In the genomic region with DNA sequence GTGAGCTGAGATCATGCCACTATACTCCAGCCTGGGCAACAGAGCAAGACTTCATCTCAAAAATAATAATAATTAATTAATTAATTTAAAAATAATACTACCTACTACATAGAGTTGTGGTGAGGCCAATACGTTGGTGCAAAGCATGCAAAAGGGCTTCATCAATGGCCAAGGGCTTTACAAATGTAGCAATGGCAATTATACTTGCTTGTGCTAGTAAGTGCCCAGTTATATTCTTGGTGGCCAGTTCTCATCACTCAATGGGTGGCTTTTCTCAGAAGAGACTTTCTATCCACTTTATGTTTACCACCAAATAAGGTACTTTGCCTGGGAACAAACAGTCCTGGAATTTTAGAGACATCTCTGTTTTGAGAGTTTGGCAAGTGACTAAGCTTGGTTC, we compare ENCODE assay signal across 8 cellular contexts. TPM values are rescaled to one million over a fixed set of nuclear protein-coding genes. Genes with fewer than 3 reads are reported as not detected.
DNase-seq lines count a peak whose midpoint lies in the region; ATAC-seq, FAIRE-seq and TF ChIP-seq lines count a peak whose summit lies in the region.
"Not testable (repeated sequence)": the region's sequence is repeated elsewhere in the genome, so short reads cannot be mapped to it uniquely, and the experiment has no call there.

No MANE protein-coding gene starts in this region.

- not testable (repeated sequence) for TF ChIP-seq RAD21 in A549 (conservative IDR thresholded peaks at IDR 0.05 in 1 of 2, IDR thresholded peaks at IDR 0.05 in 1 of 2)

- peaks cover 27% of the 10 kb centered on the region for H3F3A ChIP-seq in GM23248 (ENCODE audit: insufficient read depth)
- H3F3A ChIP-seq in PC-3 (ENCODE audit: low read length, unreplicated experiment); smooth muscle cell (ENCODE audit: low read depth): not testable (repeated sequence)

- not testable (repeated sequence) for H3K79me1 ChIP-seq in mesenchymal stem cell (replicated peaks; ENCODE audit: low read length, poor library complexity, severe bottlenecking)

- not testable (repeated sequence) for H3K14ac ChIP-seq in mesenchymal stem cell (ENCODE audit: low read length in 2 of 2)

- H3K4me1 Mint-ChIP-seq in astrocyte (ENCODE audit: low read depth, unreplicated experiment) = peaks cover 40% of the 10 kb centered on the region

- POLR2A ChIA-PET in A549 (lab: Yijun Ruan, JAX) (interaction anchor here (0.7 kb wide), 2 partner anchors 18 to 31 kb away, joined by 3 read pairs; no protein-coding TSS in a partner anchor), PC-3 (lab: Charles Lee; ENCODE audit: unreplicated experiment) (interaction anchor here (0.7 kb wide), 1 partner anchor 381 kb away, joined by 4 read pairs; no protein-coding TSS in a partner anchor)

- not testable (repeated sequence) for H2BK15ac ChIP-seq in mesenchymal stem cell (ENCODE audit: low read depth, poor library complexity, severe bottlenecking)

- not testable (repeated sequence) for H3K4me3 ChIP-seq in A549; GM23248; PC-3 (ENCODE audit: low read length); astrocyte (ENCODE audit: insufficient read depth, low read depth, low read length); epithelial cell of esophagus (ENCODE audit: low read length); mesenchymal stem cell (ENCODE audit: insufficient read depth in 1 of 2, low read depth in 1 of 2, low read length in 2 of 2); smooth muscle cell

- H2BK12ac ChIP-seq in mesenchymal stem cell (ENCODE audit: low read length in 2 of 2) = not testable (repeated sequence)

- TF ChIP-seq EP300 in A549 (IDR thresholded peaks at IDR 0.05) = not testable (repeated sequence)

- CTCF ChIA-PET in A549 (lab: Yijun Ruan, JAX) = interaction anchor here (1.6 to 3.4 kb wide), 2 partner anchors 24 to 70 kb away, joined by 4 to 15 read pairs; no protein-coding TSS in a partner anchor
- CTCF ChIA-PET in PC-3 (lab: Charles Lee) = not testable (repeated sequence)

- not testable (repeated sequence) for H2AFZ ChIP-seq in GM23248; PC-3 (ENCODE audit: low read length); astrocyte (ENCODE audit: low read depth, low read length); mesenchymal stem cell (ENCODE audit: low read depth, low read length); smooth muscle cell (ENCODE audit: low read depth)

- not testable (repeated sequence) for H2BK120ac ChIP-seq in mesenchymal stem cell (ENCODE audit: low read depth, low read length)

- not testable (repeated sequence) for H3K27ac Mint-ChIP-seq in astrocyte (ENCODE audit: unreplicated experiment)

- H3K4me3 Mint-ChIP-seq in astrocyte (ENCODE audit: unreplicated experiment) = not testable (repeated sequence)

- H2AK5ac ChIP-seq in mesenchymal stem cell (ENCODE audit: low read length, severe bottlenecking) = not testable (repeated sequence)

- WGBS in A549 (ENCODE audit: missing lambda C conversion rate) = 31% methylated on average over 1 of the region's 1 CpG
- 40 to 44% methylated on average over 1 of the region's 1 CpG for WGBS in GM23248 (ENCODE audit: low coverage in 1 of 2, low lambda C conversion rate in 2 of 2, missing lambda C conversion rate in 2 of 2), 2 experiments
- WGBS in mesenchymal stem cell = 50% methylated on average over 1 of the region's 1 CpG
- WGBS in smooth muscle cell (ENCODE audit: low lambda C conversion rate) = 62% methylated on average over 1 of the region's 1 CpG

- ATAC-seq in A549 = peak; percentile 11 to 32; a peak in 5 of 6 replicates
- not testable (repeated sequence) for ATAC-seq in PC-3

- not testable (repeated sequence) for H2BK5ac ChIP-seq in mesenchymal stem cell (ENCODE audit: low read depth, low read length, poor library complexity, severe bottlenecking)

- not testable (repeated sequence) for H4K8ac ChIP-seq in mesenchymal stem cell (ENCODE audit: low read length)

- H3K36me3 Mint-ChIP-seq in astrocyte (ENCODE audit: low read depth, unreplicated experiment) = not testable (repeated sequence)

- H4K91ac ChIP-seq in mesenchymal stem cell (ENCODE audit: low read length) = not testable (repeated sequence)

- not testable (repeated sequence) for H3K9me3 Mint-ChIP-seq in astrocyte (ENCODE audit: unreplicated experiment)

- peak overlapping the region; percentile 90 to 93 for H3K27ac ChIP-seq in A549
- peak overlapping the region; percentile 89 for H3K27ac ChIP-seq in GM23248
- peak overlapping the region; percentile 96 for H3K27ac ChIP-seq in PC-3 (ENCODE audit: low read length)
- peak overlapping the region; percentile 86 for H3K27ac ChIP-seq in astrocyte (ENCODE audit: low read depth, low read length)
- peak overlapping the region; percentile 95 for H3K27ac ChIP-seq in mesenchymal stem cell (ENCODE audit: low read length, poor library complexity, severe bottlenecking)
- H3K27ac ChIP-seq in smooth muscle cell (ENCODE audit: low read depth) = peak overlapping the region; percentile 94

- H3K27me3 Mint-ChIP-seq in astrocyte (ENCODE audit: low read depth, unreplicated experiment) = not testable (repeated sequence)

- TF ChIP-seq CTCF in A549 (IDR thresholded peaks at IDR 0.05); PC-3 (conservative IDR thresholded peaks at IDR 0.05; ENCODE audit: low read depth, low read length); astrocyte (IDR thresholded peaks at IDR 0.05; ENCODE audit: insufficient read depth, low read depth, low read length); epithelial cell of esophagus (IDR thresholded peaks at IDR 0.05; ENCODE audit: insufficient read depth, low read depth, low read length, missing control alignments); smooth muscle cell (IDR thresholded peaks at IDR 0.05; ENCODE audit: borderline replicate concordance, insufficient read depth, poor library complexity, severe bottlenecking): not testable (repeated sequence)

- H3K36me3 ChIP-seq in GM23248 (ENCODE audit: low read depth); PC-3 (ENCODE audit: low read depth, low read length); astrocyte (ENCODE audit: insufficient read depth, low read length); mesenchymal stem cell (ENCODE audit: control insufficient read depth in 1 of 2, insufficient read depth in 2 of 2, low read depth in 1 of 2, low read length in 2 of 2); smooth muscle cell (ENCODE audit: low read depth): not testable (repeated sequence)

- not testable (repeated sequence) for H3K9me2 ChIP-seq in GM23248 (ENCODE audit: insufficient read depth); PC-3 (replicated peaks; ENCODE audit: low read length)

- in situ Hi-C loops in GM23248 (cut with MboI) = not testable (repeated sequence)

- BruUV-seq in PC-3 (replicated peaks; lab: Mats Ljungman, UMichigan) = not testable (repeated sequence)

- TF ChIP-seq POLR2A in A549 (IDR thresholded peaks at IDR 0.05; ENCODE audit: low read length) = not testable (repeated sequence)

- H3K4ac ChIP-seq in mesenchymal stem cell (ENCODE audit: low read depth in 1 of 2, low read length in 2 of 2) = not testable (repeated sequence)

- not testable (repeated sequence) for H3K9ac ChIP-seq in GM23248; mesenchymal stem cell (ENCODE audit: low read length); smooth muscle cell (ENCODE audit: low read depth)
- H3K9ac ChIP-seq in PC-3 (ENCODE audit: low read length) (peak overlapping the region; percentile 75), astrocyte (ENCODE audit: low read length) (peak overlapping the region; percentile 29)

- H4K20me1 ChIP-seq in GM23248 (ENCODE audit: insufficient read depth); PC-3 (ENCODE audit: low read length); astrocyte (ENCODE audit: insufficient read depth, low read length); smooth muscle cell (ENCODE audit: low read depth): not testable (repeated sequence)

- not testable (repeated sequence) for H3K18ac ChIP-seq in mesenchymal stem cell (ENCODE audit: low read depth in 1 of 2, low read length in 2 of 2)

- H3K27me3 ChIP-seq in GM23248 (replicated peaks; ENCODE audit: insufficient read depth); PC-3 (ENCODE audit: low read length); astrocyte (ENCODE audit: insufficient read depth, low read length); mesenchymal stem cell (ENCODE audit: control insufficient read depth in 1 of 2, insufficient read depth in 1 of 2, low read length in 2 of 2); smooth muscle cell (ENCODE audit: low read depth): not testable (repeated sequence)

- intact Hi-C loops in PC-3 (cut with micrococcal nuclease) = not testable (repeated sequence)

- H3K4me2 ChIP-seq in A549 (peak overlapping the region; percentile 70), GM23248 (ENCODE audit: unreplicated experiment) (peak overlapping the region; percentile 52), PC-3 (ENCODE audit: low read length) (peak overlapping the region; percentile 39; the same call in 1 of the 2 replicates), astrocyte (ENCODE audit: low read length) (peak overlapping the region; percentile 59)
- not testable (repeated sequence) for H3K4me2 ChIP-seq in mesenchymal stem cell (ENCODE audit: low read length, poor library complexity, severe bottlenecking); smooth muscle cell

- H3K23ac ChIP-seq in mesenchymal stem cell (ENCODE audit: low read length in 2 of 2) = not testable (repeated sequence)

- H3K4me1 ChIP-seq in A549 (peaks cover 66% of the 10 kb centered on the region), GM23248 (ENCODE audit: insufficient read depth) (peaks cover 34% of the 10 kb centered on the region), PC-3 (ENCODE audit: insufficient read depth, low read length) (peaks cover 28% of the 10 kb centered on the region)
- not testable (repeated sequence) for H3K4me1 ChIP-seq in astrocyte (ENCODE audit: insufficient read depth, low read length); mesenchymal stem cell (ENCODE audit: control insufficient read depth, insufficient read depth, low read depth, low read length); smooth muscle cell (ENCODE audit: low read depth)

- DNase-seq in A549 (ENCODE audit: low read depth in 1 of 2, low spot score in 1 of 2) (peak in 1 of 2 experiments; percentile 56), GM23248 (peak; percentile 31), PC-3 (peak; percentile 55), epithelial cell of esophagus (ENCODE audit: low read depth) (peak; percentile 35), glomerular visceral epithelial cell (ENCODE audit: extremely low spot score) (peak; percentile 21), mesenchymal stem cell (peak; percentile 41)
- DNase-seq in astrocyte (ENCODE audit: low read depth); smooth muscle cell (lab: John Stamatoyannopoulos, UW; ENCODE audit: unreplicated experiment): not testable (repeated sequence)

- not testable (repeated sequence) for H3K9me3 ChIP-seq in A549; GM23248 (ENCODE audit: low read depth); PC-3 (ENCODE audit: low read length); astrocyte (ENCODE audit: insufficient read depth, low read depth, low read length); mesenchymal stem cell (ENCODE audit: control insufficient read depth, low read length); smooth muscle cell (replicated peaks; ENCODE audit: low read depth)

- FAIRE-seq in A549 (lab: Jason Lieb, UNC); astrocyte (lab: Jason Lieb, UNC): not testable (repeated sequence)

- H3K79me2 ChIP-seq in GM23248 (ENCODE audit: insufficient read depth); PC-3 (ENCODE audit: low read length); astrocyte (ENCODE audit: insufficient read depth, low read length); smooth muscle cell (ENCODE audit: low read depth): not testable (repeated sequence)

RNA-seq across cellular contexts. Expression of a gene that starts 36.2 kb away (rescaled TPM):
- polyA plus RNA-seq in A549 (2011; rRNA removed) (28.8 and 59.7 TPM in 2 replicates), A549 (2017; fragmentation: RNase III; extraction: RNeasy Plus Mini Kit Qiagen cat#74134 plus additional on column Dnase treatment) (19.9 to 21.5 TPM (median 20.4 TPM) in 3 replicates), GM23248 (2016; fragmentation: Nextera tagmentation; extraction: Ambion mirVana) (22.5 and 26.5 TPM in 2 replicates), smooth muscle cell (43.3 and 46.8 TPM in 2 replicates)
- 11.0 and 12.3 TPM in 2 replicates for polyA plus RNA-seq in A549 (2012; cell fraction: cytosol; rRNA removed)
- 75.3 and 75.7 TPM in 2 replicates for polyA plus RNA-seq in A549 (2012; cell fraction: nucleus; rRNA removed)
- 168 and 171 TPM in 2 replicates for polyA minus RNA-seq in A549 (2011; rRNA and poly(A)+ RNA removed)
- 27.7 and 45.0 TPM in 2 replicates for total RNA-seq in GM23248 (2014; rRNA removed; shearing (Covaris generic))
- total RNA-seq in PC-3 (2014; rRNA removed) (36.8 and 46.8 TPM in 2 replicates), astrocyte (93.0 and 98.2 TPM in 2 replicates), smooth muscle cell (63.5 and 71.8 TPM in 2 replicates)
- 16.4 TPM for polyA plus RNA-seq in mesenchymal stem cell (2013, experiment 1 of 2)
- 15.2 TPM for polyA plus RNA-seq in mesenchymal stem cell (2013, experiment 2 of 2)
